In the genomic region with DNA sequence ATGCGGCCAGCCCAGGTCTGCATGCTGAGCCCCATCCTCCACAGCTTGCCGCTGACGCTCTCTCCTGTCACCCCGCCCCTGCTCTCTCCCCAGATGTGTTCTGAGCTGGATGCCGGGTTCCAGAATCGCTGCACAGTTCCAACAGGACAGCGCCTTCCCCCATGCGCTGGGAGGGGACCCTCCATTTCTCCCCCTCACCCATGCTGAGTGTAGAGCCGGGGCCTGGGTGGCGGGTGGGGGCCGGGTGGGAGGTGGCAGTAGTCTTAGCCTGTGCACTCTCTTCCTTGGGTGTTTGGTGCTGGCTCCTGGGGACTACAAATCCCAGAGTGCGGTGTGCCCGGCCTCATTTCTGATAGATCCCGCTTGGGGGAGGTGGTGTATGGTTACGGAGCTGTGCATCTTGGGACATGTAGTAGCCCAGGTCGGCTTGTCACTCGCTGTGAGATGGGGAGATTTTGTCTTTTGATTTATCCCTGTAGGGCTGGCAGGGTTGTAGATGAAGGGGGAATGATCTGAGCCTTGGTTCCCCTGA, we compare ENCODE assay signal across 10 cellular contexts. TPM values are rescaled to one million over a fixed set of nuclear protein-coding genes. Genes with fewer than 3 reads are reported as not detected.
DNase-seq lines count a peak whose midpoint lies in the region; ATAC-seq and TF ChIP-seq lines count a peak whose summit lies in the region.
"Had no signal": no experiment of that assay in that cellular context is flagged by ENCODE, and none has a peak within 500 bp of the region (broad histone marks: within the 10 kb centered on the region; RNA-seq: fewer than 3 reads in every experiment).

No MANE protein-coding gene starts in this region.

- intact Hi-C loops in CD8-positive, alpha-beta T cell (cut with DNase I, micrococcal nuclease): no loop called here

- H3K27me3 ChIP-seq in AG04450 (ENCODE audit: control insufficient read depth, insufficient read depth, low read length): no peaks in the 10 kb centered on the region
- H3K27me3 ChIP-seq in CD8-positive, alpha-beta T cell (ENCODE audit: insufficient read depth, low read length): no peaks in the 10 kb centered on the region

- POLR2A ChIA-PET in AG04450 (lab: Yijun Ruan, JAX): interaction anchor here (0.6 to 1.5 kb wide), 6 partner anchors 8 to 91 kb away, joined by 3 to 8 read pairs (median 4); a partner anchor contains a TSS
- POLR2A ChIA-PET in naive thymus-derived CD8-positive, alpha-beta T cell (lab: Charles Lee): interaction anchor here (0.9 to 1.7 kb wide), 3 partner anchors 9 to 56 kb away, joined by 3 to 5 read pairs (median 4); a partner anchor contains a TSS
- POLR2A ChIA-PET in CD8-positive, alpha-beta T cell (lab: Charles Lee): interaction anchor here (0.9 kb wide), 1 partner anchor 56 kb away, joined by 3 read pairs; no protein-coding TSS in a partner anchor

- no peak overlapping the region for H3K4me3 Mint-ChIP-seq in naive thymus-derived CD8-positive, alpha-beta T cell
- no peak overlapping the region for H3K4me3 Mint-ChIP-seq in CD8-positive, alpha-beta T cell

- peak overlapping the region in 6 of 10 donors; percentile 45 to 93 (median 75) for H3K27ac Mint-ChIP-seq in naive thymus-derived CD8-positive, alpha-beta T cell
- no peak overlapping the region for H3K27ac Mint-ChIP-seq in CD8-positive, alpha-beta T cell

- H3K4me3 ChIP-seq in AG04450 (ENCODE audit: low read depth, low read length) (no peak overlapping the region), epithelial cell of esophagus (ENCODE audit: low read length) (no peak overlapping the region)
- no peak overlapping the region for H3K4me3 ChIP-seq in CD8-positive, alpha-beta T cell (ENCODE audit: low read depth, low read length)

- H3K27me3 Mint-ChIP-seq in naive thymus-derived CD8-positive, alpha-beta T cell: no peaks in the 10 kb centered on the region
- no peaks in the 10 kb centered on the region for H3K27me3 Mint-ChIP-seq in CD8-positive, alpha-beta T cell (ENCODE audit: low read depth)

- peaks cover 44% of the 10 kb centered on the region for H3K36me3 ChIP-seq in CD8-positive, alpha-beta T cell (ENCODE audit: insufficient read depth, low read length)

- H3K27ac ChIP-seq in AG04450 (ENCODE audit: low read depth, low read length): peak overlapping the region; percentile 31
- H3K27ac ChIP-seq in CD8-positive, alpha-beta T cell (ENCODE audit: low read depth, low read length): no peak overlapping the region

- H3K4me1 ChIP-seq in CD8-positive, alpha-beta T cell (ENCODE audit: insufficient read depth, low read length): peaks cover 3% of the 10 kb centered on the region

- peaks cover 11 to 26% (median 24%) of the 10 kb centered on the region in 4 donors for H3K4me1 Mint-ChIP-seq in naive thymus-derived CD8-positive, alpha-beta T cell
- H3K4me1 Mint-ChIP-seq in CD8-positive, alpha-beta T cell (ENCODE audit: low read depth): peaks cover 9% of the 10 kb centered on the region

- no peak for TF ChIP-seq CTCF in AG04450 (IDR thresholded peaks at IDR 0.05; ENCODE audit: low read depth, low read length)
- TF ChIP-seq CTCF in epithelial cell of esophagus (IDR thresholded peaks at IDR 0.05; ENCODE audit: insufficient read depth, low read depth, low read length, missing control alignments): no peak
- no peak for TF ChIP-seq CTCF in CD8-positive, alpha-beta T cell (IDR thresholded peaks at IDR 0.05)

- CTCF ChIA-PET in AG04450 (lab: Charles Lee): interaction anchor here (0.8 to 2.8 kb wide), 2 partner anchors 9 to 74 kb away, joined by 10 to 19 read pairs; no protein-coding TSS in a partner anchor
- CTCF ChIA-PET in CD8-positive, alpha-beta T cell (lab: Charles Lee): interaction anchor here (1.1 to 15.0 kb wide), 5 partner anchors 5 to 132 kb away, joined by 3 to 269 read pairs (median 5); a partner anchor contains a TSS

- H3K9me3 ChIP-seq in AG04450 (ENCODE audit: control insufficient read depth, insufficient read depth, low read length): no peaks in the 10 kb centered on the region
- no peaks in the 10 kb centered on the region for H3K9me3 ChIP-seq in CD8-positive, alpha-beta T cell (ENCODE audit: low read length)

- DNase-seq in AG04450 (ENCODE audit: low read depth, low spot score): peak; percentile 29
- DNase-seq in NCI-H2171 (lab: John Stamatoyannopoulos, UW): peak; percentile 75
- peak; percentile 83 for DNase-seq in epithelial cell of esophagus (ENCODE audit: low read depth)
- DNase-seq in naive thymus-derived CD8-positive, alpha-beta T cell: no peak
- no peak for DNase-seq in CD8-positive, alpha-beta T cell
- no peak for DNase-seq in NCI-H2029 (lab: John Stamatoyannopoulos, UW)
- DNase-seq in T-helper 9 cell: no peak
- DNase-seq: activated CD4-positive, CD25-positive, alpha-beta regulatory T cell treated with anti-CD3 and anti-CD28 coated beads, Interleukin-2, amount 50 U/mL, for 72 hours; stimulated activated CD4-positive, alpha-beta T cell treated with anti-CD3 and anti-CD28 coated beads, Interleukin-4, amount 100 ng/mL, for 24 hours had no signal

- H3K9me3 Mint-ChIP-seq in naive thymus-derived CD8-positive, alpha-beta T cell: no peaks in the 10 kb centered on the region
- no peaks in the 10 kb centered on the region for H3K9me3 Mint-ChIP-seq in CD8-positive, alpha-beta T cell

- H3K36me3 Mint-ChIP-seq in naive thymus-derived CD8-positive, alpha-beta T cell: peaks cover 4 to 42% (median 13%) of the 10 kb centered on the region in 3 donors
- peaks cover 51% of the 10 kb centered on the region for H3K36me3 Mint-ChIP-seq in CD8-positive, alpha-beta T cell

- no peak for ATAC-seq in naive thymus-derived CD8-positive, alpha-beta T cell
- no peak for ATAC-seq in HG02610 (IDR thresholded peaks at IDR 0.05; ENCODE audit: unreplicated experiment)
- ATAC-seq in CD8-positive, alpha-beta T cell: no peak

RNA-seq across cellular contexts. Expression of a gene that starts 6.8 kb away (rescaled TPM):
- 40.6 and 41.1 TPM in 2 replicates for polyA plus RNA-seq in AG04450 (2011; rRNA removed)
- 49.0 and 66.1 TPM in 2 replicates for polyA minus RNA-seq in AG04450 (2011; rRNA and poly(A)+ RNA removed)
- total RNA-seq in naive thymus-derived CD8-positive, alpha-beta T cell: 100 to 1,000 TPM; 102 to 105 TPM
- polyA plus RNA-seq in naive thymus-derived CD8-positive, alpha-beta T cell: 1 to 10 TPM; 5.0 to 6.6 (median 5.9) TPM
- 100 to 1,000 TPM; 108 to 123 TPM for total RNA-seq in CD8-positive, alpha-beta T cell

RNA-seq across cellular contexts. Expression of a gene that starts 23.2 kb away (rescaled TPM):
- polyA plus RNA-seq in AG04450 (2011; rRNA removed): 11.7 and 15.1 TPM in 2 replicates
- polyA minus RNA-seq in AG04450 (2011; rRNA and poly(A)+ RNA removed): 19.8 and 26.2 TPM in 2 replicates
- not detected for total RNA-seq in naive thymus-derived CD8-positive, alpha-beta T cell
- polyA plus RNA-seq in naive thymus-derived CD8-positive, alpha-beta T cell: under 1 TPM in 2 of 3 donors, not detected in 1; 0.27 to 0.31 TPM
- under 1 TPM; 0.39 to 0.46 TPM for total RNA-seq in CD8-positive, alpha-beta T cell

RNA-seq across cellular contexts. Expression of a gene that starts 32.2 kb away (rescaled TPM):
- 22.4 and 22.6 TPM in 2 replicates for polyA plus RNA-seq in AG04450 (2011; rRNA removed)
- 8.5 and 9.5 TPM in 2 replicates for polyA minus RNA-seq in AG04450 (2011; rRNA and poly(A)+ RNA removed)
- 100 to 1,000 TPM; 143 to 144 TPM for total RNA-seq in naive thymus-derived CD8-positive, alpha-beta T cell
- 100 to 1,000 TPM; 107 to 275 (median 122) TPM for polyA plus RNA-seq in naive thymus-derived CD8-positive, alpha-beta T cell
- total RNA-seq in CD8-positive, alpha-beta T cell: 100 to 1,000 TPM; 322 TPM

RNA-seq across cellular contexts. Expression of a gene that starts 32.9 kb away (rescaled TPM):
- not detected in 2 replicates for polyA plus RNA-seq in AG04450 (2011; rRNA removed)
- polyA minus RNA-seq in AG04450 (2011; rRNA and poly(A)+ RNA removed): not detected in 2 replicates
- total RNA-seq in naive thymus-derived CD8-positive, alpha-beta T cell: not detected
- not detected for polyA plus RNA-seq in naive thymus-derived CD8-positive, alpha-beta T cell
- not detected for total RNA-seq in CD8-positive, alpha-beta T cell

RNA-seq across cellular contexts. Expression of a gene that starts 40.7 kb away (rescaled TPM):
- polyA plus RNA-seq in AG04450 (2011; rRNA removed): 33.9 and 36.6 TPM in 2 replicates
- polyA minus RNA-seq in AG04450 (2011; rRNA and poly(A)+ RNA removed): 33.2 and 51.3 TPM in 2 replicates
- total RNA-seq in naive thymus-derived CD8-positive, alpha-beta T cell: 10 to 100 TPM; 22.4 to 22.6 TPM
- polyA plus RNA-seq in naive thymus-derived CD8-positive, alpha-beta T cell: 10 to 100 TPM; 21.6 to 25.8 (median 23.7) TPM
- 10 to 100 TPM; 12.9 to 13.2 TPM for total RNA-seq in CD8-positive, alpha-beta T cell

Comparison
In these comparisons a context has a peak if more than half of its experiments do, and no peak if none do; other contexts are left out.
1. DNase-seq: peak in AG04450 (single experiment), NCI-H2171 (single experiment) and epithelial cell of esophagus (single experiment); none in naive thymus-derived CD8-positive, alpha-beta T cell (0 of 10), CD8-positive, alpha-beta T cell (0 of 7), NCI-H2029 (single experiment) and T-helper 9 cell (single experiment).